12 cellular contexts compared by ENCODE assay signal in the genomic region with DNA sequence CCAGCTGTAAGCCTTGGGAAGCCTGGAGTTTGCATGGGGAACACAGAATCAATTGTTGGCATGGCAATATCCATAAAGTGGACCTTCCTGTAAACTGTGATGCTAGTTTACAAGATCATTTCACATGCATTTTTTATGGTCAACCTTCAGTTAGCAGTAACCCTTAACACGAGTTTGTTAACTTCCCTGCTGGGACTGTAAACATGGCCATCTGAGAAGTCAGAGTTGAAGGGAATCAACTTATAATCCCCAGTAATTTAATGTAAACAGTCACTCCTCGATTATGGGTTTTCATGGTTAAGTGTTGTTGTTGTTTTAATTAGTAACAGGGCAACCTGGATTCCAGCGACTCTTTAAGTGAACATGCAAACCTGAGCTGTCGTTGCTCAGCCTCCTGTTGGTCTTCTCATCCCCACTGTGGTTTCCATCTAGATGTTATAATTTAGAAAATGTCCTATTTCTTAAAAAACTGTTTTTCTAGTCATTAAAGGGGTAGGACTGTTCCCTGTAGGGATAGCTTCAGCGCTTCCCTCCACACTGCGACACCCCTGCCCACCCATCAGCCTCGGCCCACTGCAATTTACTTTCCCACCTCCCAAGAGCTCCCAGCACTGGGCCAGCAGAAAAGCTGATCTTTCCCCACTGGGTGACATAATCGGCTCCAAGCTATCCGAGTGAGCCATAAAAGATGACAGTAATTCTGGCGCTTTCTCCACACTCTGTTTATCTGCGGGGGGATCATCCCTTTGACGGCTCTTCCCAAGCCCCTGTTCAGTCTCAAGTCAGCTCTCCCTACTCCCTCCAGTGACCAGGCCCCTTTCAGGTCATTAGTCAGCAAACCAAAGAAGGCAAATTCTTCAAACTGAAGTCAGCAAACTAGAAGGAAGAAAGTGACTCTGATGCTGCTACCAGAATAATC.
A peak's percentile ranks its signal among the peaks of the same experiment; 100 is the strongest.
DNase-seq lines count a peak whose midpoint lies in the region; ATAC-seq, FAIRE-seq and TF ChIP-seq lines count a peak whose summit lies in the region.
"Had no signal": no experiment of that assay in that cellular context is flagged by ENCODE, and none has a peak within 500 bp of the region (broad histone marks: within the 10 kb centered on the region; RNA-seq: fewer than 3 reads in every experiment).

No MANE protein-coding gene starts in this region.

- POLR2A ChIA-PET in K562 (lab: Yijun Ruan, JAX) = interaction anchor here (0.6 to 1.2 kb wide), 6 partner anchors 9 to 70 kb away, joined by 3 to 6 read pairs (median 4); no protein-coding TSS in a partner anchor
- POLR2A ChIA-PET in naive thymus-derived CD8-positive, alpha-beta T cell (lab: Charles Lee) = no interaction called here

- H3K36me3 ChIP-seq in HUES48 (ENCODE audit: control insufficient read depth, insufficient read depth, low read length) = no peaks in the 10 kb centered on the region; the same call in 1 of the 2 replicates
- H3K36me3 ChIP-seq in K562 (ENCODE audit: control insufficient read depth, insufficient read depth, low read length) = peaks cover 5% of the 10 kb centered on the region; the same call in 1 of the 3 replicates
- H3K36me3 ChIP-seq: ovary had no signal

- no peak overlapping the region for H3K4me3 Mint-ChIP-seq in naive thymus-derived CD8-positive, alpha-beta T cell
- H3K4me3 Mint-ChIP-seq: activated T-helper 1 cell treated with anti-CD3 and anti-CD28 coated beads, Interleukin-12 subunit alpha, Interleukin-12 subunit beta, Interleukin-2, Interleukin-4 antibody, amounts not matched to agents 30 ng/mL and 10 ng/mL and 1 ng/mL, durations not matched to agents 14 hours and 24 hours and 36 hours; T-helper 1 cell treated with Interleukin-12 subunit alpha and Interleukin-12 subunit beta and Interleukin-4 antibody, amounts not matched to agents 30 μg/mL and 1 μg/mL, for 36 hours had no signal

- FAIRE-seq in K562 (lab: Jason Lieb, UNC) = peak; percentile 29

- no peak overlapping the region for H3K27ac Mint-ChIP-seq in naive thymus-derived CD8-positive, alpha-beta T cell
- H3K27ac Mint-ChIP-seq: activated T-helper 1 cell treated with anti-CD3 and anti-CD28 coated beads, Interleukin-12 subunit alpha, Interleukin-12 subunit beta, Interleukin-2, Interleukin-4 antibody, amounts not matched to agents 30 ng/mL and 10 ng/mL and 1 ng/mL, durations not matched to agents 14 hours and 24 hours and 36 hours; T-helper 1 cell treated with Interleukin-12 subunit alpha and Interleukin-12 subunit beta and Interleukin-4 antibody, amounts not matched to agents 30 μg/mL and 1 μg/mL, for 36 hours had no signal

- no peaks in the 10 kb centered on the region; the same call in 1 of the 2 replicates for H4K20me1 ChIP-seq in K562 (replicated peaks; ENCODE audit: control insufficient read depth, insufficient read depth, low read length)

- H3K4me2 ChIP-seq in K562 (ENCODE audit: insufficient read depth, low read length) = no peak overlapping the region; the same call in 1 of the 2 replicates

- no peak overlapping the region for H3K9ac ChIP-seq in HUES48 (ENCODE audit: low read depth, low read length)
- H3K9ac ChIP-seq in K562 (ENCODE audit: insufficient read depth in 1 of 2, low read depth in 2 of 2, low read length in 2 of 2) = no peak overlapping the region

- TF ChIP-seq CTCF in K562 (IDR thresholded peaks at IDR 0.05 in 2 of 3, conservative IDR thresholded peaks at IDR 0.05 in 1 of 3; ENCODE audit: insufficient read depth in 2 of 3, low read depth in 1 of 3, low read length in 3 of 3) = no peak

- no peaks in the 10 kb centered on the region for H3K9me3 ChIP-seq in HUES48 (ENCODE audit: control insufficient read depth, insufficient read depth, low read length)
- no peaks in the 10 kb centered on the region for H3K9me3 ChIP-seq in K562 (replicated peaks; ENCODE audit: control insufficient read depth, insufficient read depth, low read depth, low read length)
- H3K9me3 ChIP-seq: ovary had no signal

- peak overlapping the region; percentile 56 for H3K27ac ChIP-seq in HUES48 (ENCODE audit: low read depth, low read length)
- H3K27ac ChIP-seq in K562 (ENCODE audit: extremely low read depth, low read depth, low read length) = no peak overlapping the region
- H3K27ac ChIP-seq in substantia nigra (ENCODE audit: low read depth, low read length, poor library complexity, severe bottlenecking) = peak overlapping the region; percentile 99

- WGBS in K562 (ENCODE audit: insufficient coverage, low coverage, missing lambda C conversion rate) = 25% methylated on average over 12 of the region's 12 CpGs

- H3K4me1 ChIP-seq in HUES48 (ENCODE audit: control insufficient read depth, insufficient read depth, low read length) (peaks cover 19% of the 10 kb centered on the region; the same call in 1 of the 2 replicates), K562 (replicated peaks in 1 of 2; ENCODE audit: control insufficient read depth in 2 of 2, insufficient read depth in 2 of 2, low read length in 2 of 2) (peaks cover 6 to 10% of the 10 kb centered on the region in 2 experiments)

- TF ChIP-seq EP300 in K562 (IDR thresholded peaks at IDR 0.05; ENCODE audit: low read length) = no peak

- no peak for DNase-seq in K562 (ENCODE audit: extremely low read depth in 1 of 4, low spot score in 3 of 4)
- peak; percentile 51 for DNase-seq in kidney tubule cell (ENCODE audit: low spot score)
- DNase-seq in substantia nigra (lab: John Stamatoyannopoulos, UW) = peak in 1 of 49 donors; percentile 29
- no peak for DNase-seq in T1000 (lab: John Stamatoyannopoulos, UW)
- DNase-seq in stimulated activated CD4-positive, alpha-beta T cell treated with anti-CD3 and anti-CD28 coated beads, Interleukin-4, amount 100 ng/mL, for 24 hours = no peak
- no peak for DNase-seq in naive thymus-derived CD8-positive, alpha-beta T cell
- DNase-seq: NCI-H1694 treated with DMSO at 0.1 percent for 48 hours, ovary had no signal

- in situ Hi-C loops in K562 (cut with MboI) = no loop called here

- peaks cover 0 to 6% (median 1%) of the 10 kb centered on the region in 4 donors for H3K4me1 Mint-ChIP-seq in naive thymus-derived CD8-positive, alpha-beta T cell

- H3K4me3 ChIP-seq in HUES48 (ENCODE audit: low read depth, low read length) (no peak overlapping the region), K562 (no peak overlapping the region)
- H3K4me3 ChIP-seq: ovary had no signal

- H3K27me3 Mint-ChIP-seq in naive thymus-derived CD8-positive, alpha-beta T cell = peaks cover 0 to 9% (median 4%) of the 10 kb centered on the region in 5 donors

- no peaks in the 10 kb centered on the region for H3K9me3 Mint-ChIP-seq in naive thymus-derived CD8-positive, alpha-beta T cell
- H3K9me3 Mint-ChIP-seq: activated T-helper 1 cell treated with anti-CD3 and anti-CD28 coated beads, Interleukin-12 subunit alpha, Interleukin-12 subunit beta, Interleukin-2, Interleukin-4 antibody, amounts not matched to agents 30 ng/mL and 10 ng/mL and 1 ng/mL, durations not matched to agents 14 hours and 24 hours and 36 hours; T-helper 1 cell treated with Interleukin-12 subunit alpha and Interleukin-12 subunit beta and Interleukin-4 antibody, amounts not matched to agents 30 μg/mL and 1 μg/mL, for 36 hours had no signal

- no peak for TF ChIP-seq RAD21 in K562 (CRISPR knock-in tag; conservative IDR thresholded peaks at IDR 0.05 in 1 of 2, IDR thresholded peaks at IDR 0.05 in 1 of 2)

- no peaks in the 10 kb centered on the region for H3K9me1 ChIP-seq in K562 (ENCODE audit: control insufficient read depth, insufficient read depth, low read length)

- TSS peak; percentile 15 for BruUV-seq in K562 (replicated peaks; lab: Mats Ljungman, UMichigan)

- H3K27me3 ChIP-seq in HUES48 (ENCODE audit: control insufficient read depth, insufficient read depth, low read length) = no peaks in the 10 kb centered on the region
- H3K27me3 ChIP-seq in K562 (ENCODE audit: control insufficient read depth in 2 of 2, insufficient read depth in 2 of 2, low read length in 2 of 2) = peaks cover 0 to 4% of the 10 kb centered on the region in 2 experiments; a peak in 2 of 5 replicates
- H3K27me3 ChIP-seq: ovary had no signal

- peaks cover 0 to 1% (median 0%) of the 10 kb centered on the region in 3 donors for H3K36me3 Mint-ChIP-seq in naive thymus-derived CD8-positive, alpha-beta T cell

- peak; percentile 29 for ATAC-seq in K562
- ATAC-seq in HG02852 (IDR thresholded peaks at IDR 0.05; ENCODE audit: unreplicated experiment) = no peak
- no peak for ATAC-seq in naive thymus-derived CD8-positive, alpha-beta T cell

- no peak overlapping the region for H2AFZ ChIP-seq in K562 (ENCODE audit: low read depth, low read length)

- no peak for TF ChIP-seq POLR2A in K562 (conservative IDR thresholded peaks at IDR 0.05)

- intact Hi-C loops in K562 (cut with micrococcal nuclease) = no loop called here

- CTCF ChIA-PET in K562 (lab: Yijun Ruan, JAX; ENCODE audit: low intra/inter-chr PET ratio) = no interaction called here

- no peaks in the 10 kb centered on the region for H3K79me2 ChIP-seq in K562 (ENCODE audit: control insufficient read depth, insufficient read depth, low read length)

TF ChIP-seq in K562, 482 proteins besides CTCF, POLR2A, EP300 and RAD21 (continues in another document):
- TF ChIP-seq POLR3A (IDR thresholded peaks at IDR 0.05; ENCODE audit: borderline replicate concordance, extremely low read depth, insufficient read depth, insufficient read length) (no peak), TCF7 (IDR thresholded peaks at IDR 0.05; ENCODE audit: borderline replicate concordance) (no peak), PRDM10 (IDR thresholded peaks at IDR 0.05; ENCODE audit: partially characterized antibody) (peak; percentile 27)
